In the genomic region with DNA sequence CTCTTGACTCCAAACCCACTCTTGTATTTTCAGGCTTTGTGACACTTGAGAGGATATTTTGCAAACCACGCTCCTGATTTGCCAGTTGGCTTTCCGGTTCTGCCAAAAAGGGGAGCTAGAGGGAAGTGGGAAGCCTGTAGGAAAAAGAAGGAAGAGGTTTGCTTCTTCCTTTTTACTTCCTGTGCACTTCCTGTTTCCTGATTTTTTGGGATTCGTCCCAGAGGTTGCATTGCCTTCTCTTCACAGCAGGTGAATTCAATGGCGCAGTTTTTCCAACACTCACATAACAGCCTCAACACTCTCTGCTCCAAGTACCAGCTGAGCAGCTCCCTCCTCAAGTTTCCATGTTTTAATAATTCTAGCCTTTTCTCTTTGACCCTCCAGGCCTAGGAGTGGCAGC, we compare ENCODE assay signal across 16 cellular contexts. TPM values are rescaled to one million over a fixed set of nuclear protein-coding genes. Genes with fewer than 3 reads are reported as not detected.
DNase-seq lines count a peak whose midpoint lies in the region; TF ChIP-seq lines count a peak whose summit lies in the region.
"Had no signal": no experiment of that assay in that cellular context is flagged by ENCODE, and none has a peak within 500 bp of the region (broad histone marks: within the 10 kb centered on the region; RNA-seq: fewer than 3 reads in every experiment).

No MANE protein-coding gene starts in this region.

- H3K9me3 Mint-ChIP-seq in glutamatergic neuron (ENCODE audit: unreplicated experiment) = peaks cover 2% of the 10 kb centered on the region
- H3K9me3 Mint-ChIP-seq: CD8-positive, alpha-beta memory T cell had no signal

- no peak overlapping the region for H3K4me3 ChIP-seq in dorsolateral prefrontal cortex
- H3K4me3 ChIP-seq: BLaER1 had no signal

- H3K27ac Mint-ChIP-seq in glutamatergic neuron (ENCODE audit: unreplicated experiment) = peak overlapping the region; percentile 16

- H3K4me3 Mint-ChIP-seq in glutamatergic neuron (ENCODE audit: unreplicated experiment) = no peak overlapping the region
- H3K4me3 Mint-ChIP-seq: CD8-positive, alpha-beta memory T cell had no signal

- no peaks in the 10 kb centered on the region for H3K27me3 Mint-ChIP-seq in glutamatergic neuron (ENCODE audit: unreplicated experiment)

- peaks cover 10% of the 10 kb centered on the region for H3K4me1 Mint-ChIP-seq in glutamatergic neuron (ENCODE audit: low read depth, unreplicated experiment)
- H3K4me1 Mint-ChIP-seq: CD8-positive, alpha-beta memory T cell had no signal

- no peaks in the 10 kb centered on the region for H3K36me3 Mint-ChIP-seq in glutamatergic neuron (ENCODE audit: unreplicated experiment)
- H3K36me3 Mint-ChIP-seq: CD8-positive, alpha-beta memory T cell had no signal

- intact Hi-C loops in dorsolateral prefrontal cortex (cut with DNase I) = no loop called here

- peak; percentile 2 for DNase-seq in DMS79 treated with DMSO at 0.1 percent for 48 hours (lab: John Stamatoyannopoulos, UW)
- no peak for DNase-seq in DMS79 (lab: John Stamatoyannopoulos, UW)
- DNase-seq in glutamatergic neuron = no peak
- no peak for DNase-seq in DMS114 treated with DMSO at 0.1 percent for 48 hours (lab: John Stamatoyannopoulos, UW; ENCODE audit: unreplicated experiment)
- DNase-seq in dorsolateral prefrontal cortex = no peak
- DNase-seq in NCI-H510A (lab: John Stamatoyannopoulos, UW) = no peak
- DNase-seq: 8988T; AML-193; Caco-2; CD8-positive, alpha-beta memory T cell; DND-41; GDM1; H7 had no signal

- TF ChIP-seq CTCF in VCaP (conservative IDR thresholded peaks at IDR 0.05) (no peak), glutamatergic neuron (IDR thresholded peaks at IDR 0.05; ENCODE audit: partially characterized antibody, unreplicated experiment) (no peak), dorsolateral prefrontal cortex (IDR thresholded peaks at IDR 0.05 in 54 of 56, conservative IDR thresholded peaks at IDR 0.05 in 2 of 56; ENCODE audit: low read depth in 1 of 56, partially characterized antibody in 56 of 56) (no peak)

- H3K27me3 ChIP-seq in dorsolateral prefrontal cortex = no peaks in the 10 kb centered on the region
- H3K27me3 ChIP-seq: BLaER1 had no signal

- H3K27ac ChIP-seq in VCaP (peak overlapping the region; percentile 79), dorsolateral prefrontal cortex (peak overlapping the region in 21 of 59 donors; percentile 0 to 63 (median 30))
- H3K27ac ChIP-seq: BLaER1, HL-60 had no signal

RNA-seq across cellular contexts. Expression of gene SLC24A2, which starts 47.7 kb away (rescaled TPM):
- total RNA-seq in glutamatergic neuron (ENCODE audit: unreplicated experiment) (5.1 TPM), dorsolateral prefrontal cortex (100 to 1,000 TPM in 119 of 120 experiments, 10 to 100 TPM in 1; 72.9 to 391 (median 239) TPM)
- total RNA-seq: Caco-2; CD8-positive, alpha-beta memory T cell had no signal

Comparison
In these comparisons a context has a peak if more than half of its experiments do, and no peak if none do; other contexts are left out.
1. RNA of gene SLC24A2, which starts 47.7 kb away (total RNA-seq): 72.9 to 391 TPM in dorsolateral prefrontal cortex; 5.1 TPM in glutamatergic neuron (single experiment); every median in the first group is over 10 times any median in the second.